Comparison of ENCODE assay signal across 1 cellular context in genomic region chr11:842370-843002, GRCh38.
TF ChIP-seq lines count a peak whose summit lies in the region.

TSS of gene POLR2L (minus strand) at chr11:842529. CDS start at chr11:842508, 21 bp downstream.
TSS of gene TSPAN4 (plus strand) at chr11:842852. CDS start at chr11:850305, 7,453 bp downstream.

TF ChIP-seq in HepG2, 621 proteins besides CTCF, POLR2A, EP300 and RAD21 (continued from another document and continues in another):
- TF ChIP-seq ZNF574 (CRISPR knock-in tag; IDR thresholded peaks at IDR 0.05) = peak; percentile 36; the same call in 1 of the 2 replicates
- no peak for TF ChIP-seq DZIP1 (CRISPR knock-in tag; IDR thresholded peaks at IDR 0.05)
- no peak for TF ChIP-seq FOXJ3 (CRISPR knock-in tag; IDR thresholded peaks at IDR 0.05; ENCODE audit: borderline replicate concordance)
- TF ChIP-seq ZNF75D (CRISPR knock-in tag; IDR thresholded peaks at IDR 0.05; ENCODE audit: borderline replicate concordance) = no peak
- no peak for TF ChIP-seq TBP (CRISPR knock-in tag; IDR thresholded peaks at IDR 0.05)
- no peak; the same call in 1 of the 2 replicates for TF ChIP-seq ZNF784 (CRISPR knock-in tag; IDR thresholded peaks at IDR 0.05; ENCODE audit: borderline replicate concordance)
- TF ChIP-seq ZNF776 (CRISPR knock-in tag; IDR thresholded peaks at IDR 0.05) = no peak
- TF ChIP-seq HBP1 (CRISPR knock-in tag; IDR thresholded peaks at IDR 0.05; ENCODE audit: low read depth) = peak; percentile 21; the same call in 1 of the 2 replicates
- peak; percentile 56; the same call in 1 of the 2 replicates for TF ChIP-seq ZNF773 (CRISPR knock-in tag; IDR thresholded peaks at IDR 0.05; ENCODE audit: borderline replicate concordance)
- no peak for TF ChIP-seq ZNF577 (CRISPR knock-in tag; IDR thresholded peaks at IDR 0.05; ENCODE audit: borderline replicate concordance, low read depth)
- TF ChIP-seq WIZ (CRISPR knock-in tag; IDR thresholded peaks at IDR 0.05) = no peak
- TF ChIP-seq ZNF414 (CRISPR knock-in tag; IDR thresholded peaks at IDR 0.05) = no peak
- no peak for TF ChIP-seq ZNF251 (CRISPR knock-in tag; IDR thresholded peaks at IDR 0.05)
- no peak for TF ChIP-seq ZFYVE20 (CRISPR knock-in tag; IDR thresholded peaks at IDR 0.05; ENCODE audit: borderline replicate concordance, low read depth)
- no peak for TF ChIP-seq ZNF589 (CRISPR knock-in tag; conservative IDR thresholded peaks at IDR 0.05)
- TF ChIP-seq ZNF713 (CRISPR knock-in tag; IDR thresholded peaks at IDR 0.05) = no peak
- TF ChIP-seq ZNF691 (CRISPR knock-in tag; IDR thresholded peaks at IDR 0.05; ENCODE audit: borderline replicate concordance, low read depth) = no peak; the same call in 1 of the 2 replicates
- TF ChIP-seq TGIF2 (CRISPR knock-in tag; IDR thresholded peaks at IDR 0.05) = peak; percentile 99
- peak; percentile 44 for TF ChIP-seq XRCC5 (optimal IDR thresholded peaks at IDR 0.05; ENCODE audit: low read length)
- no peak for TF ChIP-seq HOXD1 (CRISPR knock-in tag; IDR thresholded peaks at IDR 0.05)
- TF ChIP-seq NAIF1 (CRISPR knock-in tag; IDR thresholded peaks at IDR 0.05; ENCODE audit: borderline replicate concordance) = peak; percentile 49; the same call in 1 of the 2 replicates
- no peak; the same call in 1 of the 2 replicates for TF ChIP-seq ZNF674 (CRISPR knock-in tag; IDR thresholded peaks at IDR 0.05; ENCODE audit: low read depth)
- no peak for TF ChIP-seq ZZZ3 (CRISPR knock-in tag; IDR thresholded peaks at IDR 0.05; ENCODE audit: borderline replicate concordance)
- no peak for TF ChIP-seq MIXL1 (CRISPR knock-in tag; IDR thresholded peaks at IDR 0.05)
- TF ChIP-seq FOXA3 (CRISPR knock-in tag; IDR thresholded peaks at IDR 0.05) = 0 out of 2 replicates have a peak, but pooled peaks have one; percentile 28
- TF ChIP-seq KLF6 (CRISPR knock-in tag; IDR thresholded peaks at IDR 0.05) = peak; percentile 65; the same call in 1 of the 2 replicates
- no peak; a peak in 1 of 4 replicates for TF ChIP-seq NR2F1 (CRISPR knock-in tag; IDR thresholded peaks at IDR 0.05)
- no peak for TF ChIP-seq ZNF510 (CRISPR knock-in tag; IDR thresholded peaks at IDR 0.05; ENCODE audit: low read depth)
- TF ChIP-seq SMAD9 (CRISPR knock-in tag; IDR thresholded peaks at IDR 0.05) = 0 out of 2 replicates have a peak, but pooled peaks have one; percentile 82
- no peak for TF ChIP-seq ZNF484 (CRISPR knock-in tag; IDR thresholded peaks at IDR 0.05; ENCODE audit: borderline replicate concordance, low read depth)
- TF ChIP-seq ZNF280B (CRISPR knock-in tag; IDR thresholded peaks at IDR 0.05; ENCODE audit: borderline replicate concordance) = no peak
- no peak for TF ChIP-seq CCAR2 (optimal IDR thresholded peaks at IDR 0.05; ENCODE audit: low read depth, low read length)
- TF ChIP-seq ZNF780A (CRISPR knock-in tag; IDR thresholded peaks at IDR 0.05) = no peak; the same call in 1 of the 2 replicates
- peak; percentile 95 for TF ChIP-seq RBFOX2 (IDR thresholded peaks at IDR 0.05; ENCODE audit: low read depth, low read length)
- TF ChIP-seq HOXA7 (CRISPR knock-in tag; IDR thresholded peaks at IDR 0.05) = no peak
- peak; percentile 77 for TF ChIP-seq E2F5 (CRISPR knock-in tag; conservative IDR thresholded peaks at IDR 0.05)
- no peak for TF ChIP-seq SNAPC4 (CRISPR knock-in tag; IDR thresholded peaks at IDR 0.05)
- TF ChIP-seq CSRNP1 (CRISPR knock-in tag; IDR thresholded peaks at IDR 0.05) = peak; percentile 74
- TF ChIP-seq RBM22 (optimal IDR thresholded peaks at IDR 0.05; ENCODE audit: low read length) = peak; percentile 54
- no peak for TF ChIP-seq AKAP8 (CRISPR knock-in tag; IDR thresholded peaks at IDR 0.05)
- no peak; the same call in 1 of the 2 replicates for TF ChIP-seq ZNF703 (CRISPR knock-in tag; IDR thresholded peaks at IDR 0.05; ENCODE audit: borderline replicate concordance)
- TF ChIP-seq MED1 (CRISPR knock-in tag; IDR thresholded peaks at IDR 0.05) = peak; percentile 25
- no peak for TF ChIP-seq EHMT2 (IDR thresholded peaks at IDR 0.05; ENCODE audit: borderline replicate concordance, low read depth, low read length)
